Comparison of ENCODE assay signal across 12 cellular contexts in the genomic region with DNA sequence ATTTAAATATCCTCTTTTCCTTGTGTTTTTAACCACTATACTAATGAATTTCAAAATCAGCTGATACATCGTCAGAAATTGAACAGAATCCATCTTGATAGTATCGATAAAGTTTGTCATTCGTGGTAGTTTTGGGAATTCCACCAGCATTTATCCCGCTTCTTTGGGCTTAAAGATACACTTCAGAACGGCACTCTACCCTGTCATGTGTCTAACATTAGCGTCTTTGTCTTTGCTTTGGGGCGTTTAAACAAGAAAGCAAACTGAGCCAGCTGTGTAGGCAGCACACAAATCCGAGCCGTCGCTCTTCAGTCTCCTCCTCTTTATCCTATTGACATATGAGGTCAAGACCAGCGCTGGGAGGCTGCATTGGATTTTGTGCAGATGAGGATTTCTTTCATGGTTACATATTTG. TPM values are rescaled to one million over a fixed set of nuclear protein-coding genes. Genes with fewer than 3 reads are reported as not detected.
DNase-seq lines count a peak whose midpoint lies in the region; ATAC-seq and TF ChIP-seq lines count a peak whose summit lies in the region.
"Had no signal": no experiment of that assay in that cellular context is flagged by ENCODE, and none has a peak within 500 bp of the region (broad histone marks: within the 10 kb centered on the region; RNA-seq: fewer than 3 reads in every experiment).

No MANE protein-coding gene starts in this region.

- H3K9me3 ChIP-seq in Karpas-422 (ENCODE audit: low read length) = no peaks in the 10 kb centered on the region
- H3K9me3 ChIP-seq: upper lobe of left lung had no signal

- H3K4me1 ChIP-seq in Karpas-422 (ENCODE audit: low read length) = peaks cover 12% of the 10 kb centered on the region

- H3K4me3 ChIP-seq in Karpas-422 (ENCODE audit: low read length) (no peak overlapping the region), H7 (ENCODE audit: insufficient read depth, low read depth, low read length) (no peak overlapping the region)
- H3K4me3 ChIP-seq: upper lobe of left lung had no signal

- H4K20me1 ChIP-seq in Karpas-422 (ENCODE audit: insufficient read depth, low read depth, low read length) = no peaks in the 10 kb centered on the region

- no peaks in the 10 kb centered on the region for H3K79me2 ChIP-seq in Karpas-422 (ENCODE audit: low read length)

- no peak overlapping the region for H3K27ac ChIP-seq in Karpas-422 (ENCODE audit: low read length)

- H3K4me2 ChIP-seq in Karpas-422 (ENCODE audit: low read depth, low read length, poor library complexity, severe bottlenecking) = peak overlapping the region; percentile 33

- no peak for TF ChIP-seq CTCF in osteocyte (IDR thresholded peaks at IDR 0.05)

- DNase-seq in Karpas-422 (no peak), SK-MEL-5 (ENCODE audit: low read depth, low spot score) (peak; percentile 83), foreskin melanocyte (peak; percentile 74), osteocyte (ENCODE audit: extremely low spot score, unreplicated experiment) (no peak), H7 (no peak), NCI-H187 (lab: John Stamatoyannopoulos, UW) (no peak)
- DNase-seq: activated CD4-positive, alpha-beta T cell treated with anti-CD3 and anti-CD28 coated beads for 1 hour; activated T-cell treated with anti-CD3 and anti-CD28 coated beads, Interleukin-2, amount 50 U/mL, for 72 hours had no signal

- no peaks in the 10 kb centered on the region for H3K9me3 Mint-ChIP-seq in osteocyte (ENCODE audit: unreplicated experiment)
- H3K9me3 Mint-ChIP-seq in stimulated activated memory B cell treated with anti-CD40 and anti-IgM and Interleukin-4, amounts not matched to agents 10 μg/mL and 1 μg/mL and 100 μg/mL, for 72 hours = no peaks in the 10 kb centered on the region
- H3K9me3 Mint-ChIP-seq: activated T-cell treated with anti-CD3 and anti-CD28 coated beads, Interleukin-2, amount 50 U/mL, for 72 hours had no signal

- H3K36me3 Mint-ChIP-seq in osteocyte (ENCODE audit: unreplicated experiment) = peaks cover 4% of the 10 kb centered on the region
- no peaks in the 10 kb centered on the region for H3K36me3 Mint-ChIP-seq in stimulated activated memory B cell treated with anti-CD40 and anti-IgM and Interleukin-4, amounts not matched to agents 10 μg/mL and 1 μg/mL and 100 μg/mL, for 72 hours

- H3K4me3 Mint-ChIP-seq in osteocyte (ENCODE audit: unreplicated experiment) = peak overlapping the region; percentile 57
- no peak overlapping the region for H3K4me3 Mint-ChIP-seq in stimulated activated memory B cell treated with anti-CD40 and anti-IgM and Interleukin-4, amounts not matched to agents 10 μg/mL and 1 μg/mL and 100 μg/mL, for 72 hours
- H3K4me3 Mint-ChIP-seq: activated T-cell treated with anti-CD3 and anti-CD28 coated beads, Interleukin-2, amount 50 U/mL, for 72 hours had no signal

- no peak overlapping the region for H3K9ac ChIP-seq in Karpas-422 (ENCODE audit: low read length)

- H3K36me3 ChIP-seq in Karpas-422 (ENCODE audit: insufficient read depth, low read length) (no peaks in the 10 kb centered on the region), H7 (replicated peaks; ENCODE audit: control insufficient read depth, insufficient read depth, low read length) (no peaks in the 10 kb centered on the region)
- H3K36me3 ChIP-seq: upper lobe of left lung had no signal

- peaks cover 19% of the 10 kb centered on the region for H3K4me1 Mint-ChIP-seq in osteocyte (ENCODE audit: unreplicated experiment)
- H3K4me1 Mint-ChIP-seq in stimulated activated memory B cell treated with anti-CD40 and anti-IgM and Interleukin-4, amounts not matched to agents 10 μg/mL and 1 μg/mL and 100 μg/mL, for 72 hours = no peaks in the 10 kb centered on the region

- H3K27me3 Mint-ChIP-seq in osteocyte (ENCODE audit: unreplicated experiment) = no peaks in the 10 kb centered on the region
- H3K27me3 Mint-ChIP-seq in stimulated activated memory B cell treated with anti-CD40 and anti-IgM and Interleukin-4, amounts not matched to agents 10 μg/mL and 1 μg/mL and 100 μg/mL, for 72 hours = peaks cover 30% of the 10 kb centered on the region

- H2AFZ ChIP-seq in Karpas-422 (ENCODE audit: low read length) = no peak overlapping the region

- H3K9me2 ChIP-seq in Karpas-422 (replicated peaks; ENCODE audit: insufficient read depth, low read length) = no peaks in the 10 kb centered on the region

- in situ Hi-C loops in SK-MEL-5 (cut with HindIII; ENCODE audit: low pct_unique_long_range_greater_than_20kb, low sequenced_read_pairs) = no loop called here

- no peak for TF ChIP-seq POLR2A in GM18505 (IDR thresholded peaks at IDR 0.05; ENCODE audit: borderline replicate concordance, extremely low read depth, insufficient read depth, insufficient read length)

- H3K27me3 ChIP-seq in Karpas-422 (ENCODE audit: low read length) = no peaks in the 10 kb centered on the region
- no peaks in the 10 kb centered on the region for H3K27me3 ChIP-seq in H7 (ENCODE audit: control insufficient read depth, insufficient read depth, low read length)
- H3K27me3 ChIP-seq: upper lobe of left lung had no signal

- no peak for ATAC-seq in stimulated activated memory B cell treated with anti-CD40 and anti-IgM and Interleukin-4, amounts not matched to agents 10 μg/mL and 1 μg/mL and 100 μg/mL, for 72 hours
- ATAC-seq in GM18505 (IDR thresholded peaks at IDR 0.05; ENCODE audit: unreplicated experiment) = no peak
- ATAC-seq: activated T-cell treated with anti-CD3 and anti-CD28 coated beads, Interleukin-2, amount 50 U/mL, for 72 hours; esophagus mucosa had no signal

- H3K27ac Mint-ChIP-seq in osteocyte (ENCODE audit: unreplicated experiment) = peak overlapping the region; percentile 24
- H3K27ac Mint-ChIP-seq in stimulated activated memory B cell treated with anti-CD40 and anti-IgM and Interleukin-4, amounts not matched to agents 10 μg/mL and 1 μg/mL and 100 μg/mL, for 72 hours = no peak overlapping the region
- H3K27ac Mint-ChIP-seq: activated T-cell treated with anti-CD3 and anti-CD28 coated beads, Interleukin-2, amount 50 U/mL, for 72 hours had no signal

RNA-seq across cellular contexts. Expression of a gene that starts 27.5 kb away (rescaled TPM):
- total RNA-seq in Karpas-422 (2014; rRNA removed; shearing (Covaris generic); ENCODE audit: low replicate concordance) = 2.6 and 3.8 TPM in 2 replicates
- 64.2 and 69.4 TPM in 2 replicates for total RNA-seq in SK-MEL-5 (2014; rRNA removed; shearing (Covaris generic))
- 68.9 and 85.1 TPM in 2 replicates for polyA plus RNA-seq in SK-MEL-5 (2015; cell fraction: cytosol; rRNA removed)
- 88.4 and 118 TPM in 2 replicates for polyA plus RNA-seq in SK-MEL-5 (2015; cell fraction: nucleus; rRNA removed)
- 19.0 and 21.2 TPM in 2 replicates for total RNA-seq in osteocyte
- total RNA-seq in H7 (2014; rRNA removed; shearing (Covaris generic)) = 13.3 and 14.8 TPM in 2 replicates

Comparison
In these comparisons a context has a peak if more than half of its experiments do, and no peak if none do; other contexts are left out.
1. DNase-seq: peak in SK-MEL-5 (single experiment) and foreskin melanocyte (single experiment); none in Karpas-422 (single experiment), osteocyte (single experiment), H7 (single experiment) and NCI-H187 (0 of 2).